12 cellular contexts compared by ENCODE assay signal in the genomic region with DNA sequence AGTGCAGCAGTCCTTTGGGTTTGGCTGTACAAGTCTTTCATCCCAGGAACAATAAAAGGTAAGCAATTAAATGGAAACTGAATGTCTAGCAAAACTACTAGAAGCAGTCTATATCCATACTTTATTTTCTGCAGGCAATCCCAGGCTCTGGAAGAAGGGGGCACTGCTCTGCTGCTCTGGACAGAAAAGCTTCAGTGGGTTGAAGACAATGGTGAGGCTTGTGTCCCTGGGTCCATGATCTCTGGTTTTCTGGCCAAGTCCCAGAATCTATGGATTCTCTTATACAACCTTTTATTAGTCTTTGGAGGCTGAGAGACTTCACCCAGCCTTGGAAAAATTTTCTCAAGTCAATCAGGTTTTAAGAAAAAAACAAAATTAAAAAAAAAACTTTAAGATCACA. TPM values are rescaled to one million over a fixed set of nuclear protein-coding genes. Genes with fewer than 3 reads are reported as not detected.
DNase-seq lines count a peak whose midpoint lies in the region; TF ChIP-seq lines count a peak whose summit lies in the region.
"Had no signal": no experiment of that assay in that cellular context is flagged by ENCODE, and none has a peak within 500 bp of the region (broad histone marks: within the 10 kb centered on the region; RNA-seq: fewer than 3 reads in every experiment).

No MANE protein-coding gene starts in this region.

- H4K8ac ChIP-seq in mesendoderm (ENCODE audit: low read depth, low read length) = no peak overlapping the region

- no peak for TF ChIP-seq EP300 in Ishikawa (IDR thresholded peaks at IDR 0.05; ENCODE audit: borderline replicate concordance)

- CTCF ChIA-PET in activated naive CD4-positive, alpha-beta T cell treated with anti-CD3 and anti-CD28 coated beads, Interleukin-2, amount 10 ng/mL, durations not matched to agents 7 days and 5 days (lab: Charles Lee) = no interaction called here

- no peak overlapping the region for H2AK5ac ChIP-seq in mesendoderm (ENCODE audit: low read length)

- no peak overlapping the region for H3K4me3 Mint-ChIP-seq in activated naive CD4-positive, alpha-beta T cell treated with anti-CD3 and anti-CD28 coated beads, Interleukin-2, amount 10 ng/mL, durations not matched to agents 7 days and 5 days
- H3K4me3 Mint-ChIP-seq: activated CD8-positive, alpha-beta memory T cell treated with anti-CD3 and anti-CD28 coated beads, Interleukin-2, amount 10 ng/mL, durations not matched to agents 7 days and 5 days had no signal

- H3K4me1 Mint-ChIP-seq in activated naive CD4-positive, alpha-beta T cell treated with anti-CD3 and anti-CD28 coated beads, Interleukin-2, amount 10 ng/mL, durations not matched to agents 7 days and 5 days = no peaks in the 10 kb centered on the region

- H3K4ac ChIP-seq in mesendoderm (ENCODE audit: low read depth, low read length) = no peak overlapping the region

- H3K79me2 ChIP-seq in mesendoderm (ENCODE audit: control insufficient read depth, insufficient read depth, low read length) = peaks cover 4% of the 10 kb centered on the region

- TF ChIP-seq CTCF in dorsolateral prefrontal cortex (IDR thresholded peaks at IDR 0.05 in 54 of 56, conservative IDR thresholded peaks at IDR 0.05 in 2 of 56; ENCODE audit: low read depth in 1 of 56, partially characterized antibody in 56 of 56) = peak in 54 of 56 donors; percentile 24 to 83 (median 60)
- TF ChIP-seq CTCF in GM20000 (IDR thresholded peaks at IDR 0.05; ENCODE audit: extremely low read depth, missing control alignments) = no peak

- H3K27me3 Mint-ChIP-seq in activated naive CD4-positive, alpha-beta T cell treated with anti-CD3 and anti-CD28 coated beads, Interleukin-2, amount 10 ng/mL, durations not matched to agents 7 days and 5 days = no peaks in the 10 kb centered on the region
- H3K27me3 Mint-ChIP-seq: activated CD8-positive, alpha-beta memory T cell treated with anti-CD3 and anti-CD28 coated beads, Interleukin-2, amount 10 ng/mL, durations not matched to agents 7 days and 5 days had no signal

- H3K56ac ChIP-seq in mesendoderm (ENCODE audit: low read length) = no peak overlapping the region

- peaks cover 21% of the 10 kb centered on the region for H3K36me3 Mint-ChIP-seq in activated naive CD4-positive, alpha-beta T cell treated with anti-CD3 and anti-CD28 coated beads, Interleukin-2, amount 10 ng/mL, durations not matched to agents 7 days and 5 days

- H3K27ac ChIP-seq in dorsolateral prefrontal cortex = peak overlapping the region in 50 of 59 donors; percentile 0 to 85 (median 70)
- H3K27ac ChIP-seq in mesendoderm (ENCODE audit: low read depth, low read length) = no peak overlapping the region
- H3K27ac ChIP-seq: breast epithelium, HL-60 had no signal

- H3K23ac ChIP-seq in mesendoderm (ENCODE audit: low read length) = no peak overlapping the region

- H3K27me3 ChIP-seq in dorsolateral prefrontal cortex = no peaks in the 10 kb centered on the region
- no peaks in the 10 kb centered on the region for H3K27me3 ChIP-seq in mesendoderm (ENCODE audit: insufficient read depth, low read length, poor library complexity)
- H3K27me3 ChIP-seq: breast epithelium had no signal

- H3K4me3 ChIP-seq in dorsolateral prefrontal cortex (no peak overlapping the region), mesendoderm (ENCODE audit: low read length) (no peak overlapping the region)
- H3K4me3 ChIP-seq: breast epithelium had no signal

- H2BK15ac ChIP-seq in mesendoderm (replicated peaks; ENCODE audit: low read depth) = no peak overlapping the region

- peaks cover 3% of the 10 kb centered on the region for H3K79me1 ChIP-seq in mesendoderm (ENCODE audit: low read length)

- no peak overlapping the region for H3K4me2 ChIP-seq in mesendoderm (ENCODE audit: low read length)

- no peak overlapping the region for H2BK120ac ChIP-seq in mesendoderm (ENCODE audit: low read depth, low read length)

- no peaks in the 10 kb centered on the region for H3K9me3 Mint-ChIP-seq in activated naive CD4-positive, alpha-beta T cell treated with anti-CD3 and anti-CD28 coated beads, Interleukin-2, amount 10 ng/mL, durations not matched to agents 7 days and 5 days

- H3K27ac Mint-ChIP-seq in activated naive CD4-positive, alpha-beta T cell treated with anti-CD3 and anti-CD28 coated beads, Interleukin-2, amount 10 ng/mL, durations not matched to agents 7 days and 5 days = no peak overlapping the region
- H3K27ac Mint-ChIP-seq: activated CD8-positive, alpha-beta memory T cell treated with anti-CD3 and anti-CD28 coated beads, Interleukin-2, amount 10 ng/mL, durations not matched to agents 7 days and 5 days had no signal

- no peaks in the 10 kb centered on the region for H3K36me3 ChIP-seq in mesendoderm (ENCODE audit: control insufficient read depth, insufficient read depth, low read length)
- H3K36me3 ChIP-seq: breast epithelium had no signal

- no peak overlapping the region for H3K18ac ChIP-seq in mesendoderm (ENCODE audit: low read length)

- intact Hi-C loops in dorsolateral prefrontal cortex (cut with DNase I) = loop anchor here (1.0 kb wide), 2 partner anchors 35 to 36 kb away; a partner anchor contains a TSS

- no peak overlapping the region for H3K9ac ChIP-seq in mesendoderm (ENCODE audit: low read length)

- no peak overlapping the region for H2BK5ac ChIP-seq in mesendoderm (ENCODE audit: low read length)

- no peaks in the 10 kb centered on the region for H3K4me1 ChIP-seq in mesendoderm (ENCODE audit: control insufficient read depth, low read depth, low read length)

- DNase-seq in AML-193 (lab: John Stamatoyannopoulos, UW) (peak; percentile 15 to 48), dorsolateral prefrontal cortex (peak in 4 of 10 donors; percentile 54 to 69 (median 61)), mesendoderm (peak; percentile 45), GM20000 (ENCODE audit: low spot score) (no peak), DMS53 treated with DMSO at 0.1 percent for 48 hours (lab: John Stamatoyannopoulos, UW; ENCODE audit: unreplicated experiment) (no peak), amniotic stem cell (lab: John Stamatoyannopoulos, UW) (no peak)
- DNase-seq in activated naive CD4-positive, alpha-beta T cell treated with anti-CD3 and anti-CD28 coated beads, Interleukin-2, amount 10 ng/mL, durations not matched to agents 7 days and 5 days = no peak
- DNase-seq: activated CD8-positive, alpha-beta memory T cell treated with anti-CD3 and anti-CD28 coated beads, Interleukin-2, amount 10 ng/mL, durations not matched to agents 7 days and 5 days; NCI-H2171 treated with DMSO at 0.1 percent for 48 hours had no signal

- TF ChIP-seq RAD21 in Ishikawa (IDR thresholded peaks at IDR 0.05; ENCODE audit: low read depth) = peak; percentile 37; the same call in 1 of the 2 replicates

- no peak overlapping the region for H4K5ac ChIP-seq in mesendoderm (ENCODE audit: low read length)

TF ChIP-seq in Ishikawa, 13 proteins besides CTCF, POLR2A, EP300 and RAD21:
- no peak for TF ChIP-seq EGR1 (IDR thresholded peaks at IDR 0.05)
- TF ChIP-seq TEAD4 (IDR thresholded peaks at IDR 0.05) = no peak
- TF ChIP-seq, protein P1, sequence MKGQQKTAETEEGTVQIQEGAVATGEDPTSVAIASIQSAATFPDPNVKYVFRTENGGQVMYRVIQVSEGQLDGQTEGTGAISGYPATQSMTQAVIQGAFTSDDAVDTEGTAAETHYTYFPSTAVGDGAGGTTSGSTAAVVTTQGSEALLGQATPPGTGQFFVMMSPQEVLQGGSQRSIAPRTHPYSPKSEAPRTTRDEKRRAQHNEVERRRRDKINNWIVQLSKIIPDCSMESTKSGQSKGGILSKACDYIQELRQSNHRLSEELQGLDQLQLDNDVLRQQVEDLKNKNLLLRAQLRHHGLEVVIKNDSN (IDR thresholded peaks at IDR 0.05) = no peak
- TF ChIP-seq ZBTB7A (IDR thresholded peaks at IDR 0.05; ENCODE audit: low read depth) = no peak
- TF ChIP-seq CREB1 (IDR thresholded peaks at IDR 0.05; ENCODE audit: low read depth) = no peak

RNA-seq across cellular contexts. Expression of a gene that starts 35.6 kb away (rescaled TPM):
- total RNA-seq in dorsolateral prefrontal cortex = 100 to 1,000 TPM in 28 of 120 experiments, 10 to 100 TPM in 92; 68.4 to 123 (median 92.0) TPM
- 35.7 TPM for polyA plus RNA-seq in mesendoderm (2013, experiment 1 of 2)
- polyA plus RNA-seq in mesendoderm (2013, experiment 2 of 2) = 36.1 TPM

RNA-seq across cellular contexts. Expression of a gene that starts 59.3 kb away (rescaled TPM):
- 10 to 100 TPM; 40.8 to 75.9 (median 53.6) TPM for total RNA-seq in dorsolateral prefrontal cortex
- polyA plus RNA-seq in mesendoderm (2013, experiment 1 of 2) = 18.6 TPM
- 18.3 TPM for polyA plus RNA-seq in mesendoderm (2013, experiment 2 of 2)

Comparison
In these comparisons a context has a peak if more than half of its experiments do, and no peak if none do; other contexts are left out.
1. DNase-seq: peak in AML-193 (2 of 2) and mesendoderm (single experiment); none in GM20000 (single experiment), DMS53 treated with DMSO at 0.1 percent for 48 hours (single experiment), amniotic stem cell (single experiment) and activated naive CD4-positive, alpha-beta T cell treated with anti-CD3 and anti-CD28 coated beads, Interleukin-2, amount 10 ng/mL, durations not matched to agents 7 days and 5 days (single experiment).